Comparison of ENCODE assay signal across 4 cellular contexts in genomic region chr15:93032515-93033206, GRCh38. TPM values are rescaled to one million over a fixed set of nuclear protein-coding genes. Genes with fewer than 3 reads are reported as not detected.
"Had no signal": no experiment of that assay in that cellular context is flagged by ENCODE, and none has a peak within 500 bp of the region (broad histone marks: within the 10 kb centered on the region; RNA-seq: fewer than 3 reads in every experiment).

No MANE protein-coding gene starts in this region.

RNA-seq across cellular contexts. Expression of gene RGMA, which starts 56.4 kb away (rescaled TPM):
- total RNA-seq: activated CD8-positive, alpha-beta memory T cell treated with anti-CD3 and anti-CD28 coated beads for 36 hours; naive thymus-derived CD8-positive, alpha-beta T cell; T-helper 17 cell had no signal
- polyA plus RNA-seq: immature natural killer cell; naive thymus-derived CD8-positive, alpha-beta T cell had no signal
